Comparison of ENCODE assay signal across 8 cellular contexts in genomic region chr4:105473340-105474109, GRCh38. TPM values are rescaled to one million over a fixed set of nuclear protein-coding genes. Genes with fewer than 3 reads are reported as not detected.
A peak's percentile ranks its signal among the peaks of the same experiment; 100 is the strongest.
DNase-seq lines count a peak whose midpoint lies in the region; ATAC-seq, FAIRE-seq and TF ChIP-seq lines count a peak whose summit lies in the region.

TSS of gene PPA2 (minus strand) at chr4:105474062. CDS start at chr4:105474050, 12 bp downstream.

- no peaks in the 10 kb centered on the region for H3K36me3 ChIP-seq in esophagus muscularis mucosa

- TF ChIP-seq EP300 in esophagus muscularis mucosa (IDR thresholded peaks at IDR 0.05) = no peak

- peak within 1 kb of the TSS; percentile 97 for H3K27ac Mint-ChIP-seq in activated T-cell treated with anti-CD3 and anti-CD28 coated beads, Interleukin-2, amount 50 U/mL, for 72 hours

- intact Hi-C loops in esophagus muscularis mucosa (cut with DNase I) = loop anchor here (5.0 kb wide), 2 partner anchors 216 to 234 kb away; partner anchors contain the start of genes GSTCD and INTS12

- peak; percentile 46 for TF ChIP-seq POLR2A in esophagus muscularis mucosa (IDR thresholded peaks at IDR 0.05; ENCODE audit: low read depth)

- peaks cover 24 to 44% (median 36%) of the 10 kb centered on the region in 4 donors for H3K4me1 ChIP-seq in esophagus muscularis mucosa

- H3K4me3 ChIP-seq in esophagus muscularis mucosa = peak within 1 kb of the TSS; percentile 86 to 97 (median 94)

- peak within 1 kb of the TSS; percentile 99 to 100 (median 100) for H3K27ac ChIP-seq in esophagus muscularis mucosa (replicated peaks in 1 of 4)

- H3K36me3 Mint-ChIP-seq in activated T-cell treated with anti-CD3 and anti-CD28 coated beads, Interleukin-2, amount 50 U/mL, for 72 hours (ENCODE audit: insufficient read depth in 2 of 2) = peaks cover 2 to 6% of the 10 kb centered on the region in 2 donors

- ATAC-seq in GM21526 (IDR thresholded peaks at IDR 0.05; ENCODE audit: low FRiP score, unreplicated experiment) = peak; percentile 86
- peak; percentile 90 for ATAC-seq in activated T-cell treated with anti-CD3 and anti-CD28 coated beads, Interleukin-2, amount 50 U/mL, for 72 hours (replicated peaks in 1 of 2)

- peaks cover 8% of the 10 kb centered on the region for H3K27me3 Mint-ChIP-seq in activated T-cell treated with anti-CD3 and anti-CD28 coated beads, Interleukin-2, amount 50 U/mL, for 72 hours (ENCODE audit: low read depth)

- DNase-seq in DMS53 (lab: John Stamatoyannopoulos, UW) (peak; percentile 93), HuH-7 (ENCODE audit: low spot score) (peak; percentile 28), RCC 7860 (ENCODE audit: low spot score) (peak; percentile 63), esophagus muscularis mucosa (ENCODE audit: extremely low spot score) (peak; percentile 95), myocyte (ENCODE audit: low read depth) (peak; percentile 92)
- DNase-seq in activated T-cell treated with anti-CD3 and anti-CD28 coated beads, Interleukin-2, amount 50 U/mL, for 72 hours = peak; percentile 88 to 90
- DNase-seq in stimulated activated CD8-positive, alpha-beta memory T cell treated with anti-CD3 and anti-CD28 coated beads, Interleukin-7, amount 100 ng/mL, for 4 hours (ENCODE audit: low read depth in 2 of 2) = peak; percentile 54 to 79

- H3K4me1 Mint-ChIP-seq in activated T-cell treated with anti-CD3 and anti-CD28 coated beads, Interleukin-2, amount 50 U/mL, for 72 hours (ENCODE audit: low read depth) = peaks cover 41% of the 10 kb centered on the region

- 0% methylated on average over 18 of the region's 73 CpGs for WGBS in esophagus muscularis mucosa

- no peak for FAIRE-seq in RCC 7860 (lab: Jason Lieb, UNC)

- no peaks in the 10 kb centered on the region for H3K9me3 ChIP-seq in esophagus muscularis mucosa

- TF ChIP-seq CTCF in esophagus muscularis mucosa (IDR thresholded peaks at IDR 0.05) = no peak

- H3K4me3 Mint-ChIP-seq in activated T-cell treated with anti-CD3 and anti-CD28 coated beads, Interleukin-2, amount 50 U/mL, for 72 hours = peak within 1 kb of the TSS; percentile 92 to 99

- no peaks in the 10 kb centered on the region for H3K27me3 ChIP-seq in esophagus muscularis mucosa

- no peaks in the 10 kb centered on the region for H3K9me3 Mint-ChIP-seq in activated T-cell treated with anti-CD3 and anti-CD28 coated beads, Interleukin-2, amount 50 U/mL, for 72 hours

RNA-seq across cellular contexts. Expression of gene PPA2, which starts in this region (rescaled TPM):
- total RNA-seq in activated T-cell treated with anti-CD3 and anti-CD28 coated beads, Interleukin-2, amount 50 U/mL, for 72 hours = 10 to 100 TPM; 74.7 to 90.0 TPM
- total RNA-seq in esophagus muscularis mucosa = 100 to 1,000 TPM in 1 of 4 donors, 10 to 100 TPM in 3; 65.6 to 100 (median 72.5) TPM
- total RNA-seq in myocyte = 107 and 125 TPM in 2 replicates
- polyA plus RNA-seq in myocyte (2012) = 44.3 TPM

Comparison
In these comparisons a context has a peak if more than half of its experiments do, and no peak if none do; other contexts are left out.
1. Peak in every context shown above with its lines: DNase-seq, ATAC-seq, H3K4me3 ChIP-seq and H3K27ac ChIP-seq.
2. DNase-seq: peak in every context shown above with its lines; median percentile 95 in esophagus muscularis mucosa; 93 in DMS53; 92 in myocyte; 89 in activated T-cell treated with anti-CD3 and anti-CD28 coated beads, Interleukin-2, amount 50 U/mL, for 72 hours; 66 in stimulated activated CD8-positive, alpha-beta memory T cell treated with anti-CD3 and anti-CD28 coated beads, Interleukin-7, amount 100 ng/mL, for 4 hours; 63 in RCC 7860; 28 in HuH-7.